ENCODE assay signal across 18 cellular contexts in the genomic region with DNA sequence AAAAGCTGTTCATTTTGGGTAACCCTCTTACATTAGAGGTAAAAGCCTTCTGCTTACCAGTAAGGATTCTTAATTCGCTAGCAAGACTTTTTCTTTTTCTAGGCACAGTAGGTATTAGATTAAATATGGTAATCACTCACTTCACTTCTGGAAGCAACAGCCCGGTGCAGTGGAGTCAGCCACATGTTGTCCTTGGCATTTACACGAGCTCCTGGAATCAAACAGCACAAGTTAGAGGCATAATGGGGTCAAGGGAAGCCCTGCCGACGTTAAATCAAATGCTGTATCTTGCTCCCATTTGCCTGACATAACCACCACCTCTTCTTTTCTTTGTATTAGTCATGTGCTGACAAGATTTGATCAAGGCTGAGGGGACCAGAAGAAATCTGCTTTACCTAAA.
A peak's percentile ranks its signal among the peaks of the same experiment; 100 is the strongest.
DNase-seq lines count a peak whose midpoint lies in the region; ATAC-seq and TF ChIP-seq lines count a peak whose summit lies in the region.
"Had no signal": no experiment of that assay in that cellular context is flagged by ENCODE, and none has a peak within 500 bp of the region (broad histone marks: within the 10 kb centered on the region; RNA-seq: fewer than 3 reads in every experiment).

No MANE protein-coding gene starts in this region.

- no peak for ATAC-seq in central memory CD8-positive, alpha-beta T cell (replicated peaks; ENCODE audit: extremely low read depth, poor library complexity, severe bottlenecking)
- no peak for ATAC-seq in stimulated activated memory B cell treated with anti-CD40 and anti-IgM and Interleukin-4, amounts not matched to agents 10 μg/mL and 1 μg/mL and 100 μg/mL, for 72 hours
- no peak for ATAC-seq in upper lobe of left lung (ENCODE audit: low FRiP score in 2 of 2)
- ATAC-seq: gastroesophageal sphincter had no signal

- no peak overlapping the region for H3K4me3 ChIP-seq in Karpas-422 (ENCODE audit: low read length)
- H3K4me3 ChIP-seq in upper lobe of left lung = no peak overlapping the region
- H3K4me3 ChIP-seq: gastroesophageal sphincter, uterus had no signal

- H3K9me3 Mint-ChIP-seq in activated naive CD4-positive, alpha-beta T cell treated with anti-CD3 and anti-CD28 coated beads for 36 hours = no peaks in the 10 kb centered on the region
- H3K9me3 Mint-ChIP-seq in central memory CD8-positive, alpha-beta T cell = no peaks in the 10 kb centered on the region
- H3K9me3 Mint-ChIP-seq in stimulated activated memory B cell treated with anti-CD40 and anti-IgM and Interleukin-4, amounts not matched to agents 10 μg/mL and 1 μg/mL and 100 μg/mL, for 72 hours = no peaks in the 10 kb centered on the region
- H3K9me3 Mint-ChIP-seq in type B pancreatic cell = no peaks in the 10 kb centered on the region
- H3K9me3 Mint-ChIP-seq: brain had no signal

- H3K4me1 Mint-ChIP-seq in activated naive CD4-positive, alpha-beta T cell treated with anti-CD3 and anti-CD28 coated beads for 36 hours (ENCODE audit: low read depth) = peaks cover 86% of the 10 kb centered on the region
- H3K4me1 Mint-ChIP-seq in central memory CD8-positive, alpha-beta T cell = peaks cover 89% of the 10 kb centered on the region
- H3K4me1 Mint-ChIP-seq in stimulated activated memory B cell treated with anti-CD40 and anti-IgM and Interleukin-4, amounts not matched to agents 10 μg/mL and 1 μg/mL and 100 μg/mL, for 72 hours = peaks cover 91% of the 10 kb centered on the region
- peaks cover under 1% of the 10 kb centered on the region for H3K4me1 Mint-ChIP-seq in type B pancreatic cell (ENCODE audit: unreplicated experiment)

- TF ChIP-seq CTCF in upper lobe of left lung (IDR thresholded peaks at IDR 0.05) (no peak), type B pancreatic cell (conservative IDR thresholded peaks at IDR 0.05) (no peak)

- 0 out of 2 replicates have a peak, but pooled peaks cover 7% of the 10 kb centered on the region for H3K36me3 ChIP-seq in Karpas-422 (ENCODE audit: insufficient read depth, low read length)
- peaks cover 0 to 10% (median 1%) of the 10 kb centered on the region in 4 donors for H3K36me3 ChIP-seq in upper lobe of left lung
- H3K36me3 ChIP-seq: gastroesophageal sphincter, uterus had no signal

- peaks cover 16% of the 10 kb centered on the region for H3K36me3 Mint-ChIP-seq in activated naive CD4-positive, alpha-beta T cell treated with anti-CD3 and anti-CD28 coated beads for 36 hours (ENCODE audit: low read depth)
- H3K36me3 Mint-ChIP-seq in central memory CD8-positive, alpha-beta T cell (ENCODE audit: insufficient read depth) = peaks cover 33% of the 10 kb centered on the region
- H3K36me3 Mint-ChIP-seq in stimulated activated memory B cell treated with anti-CD40 and anti-IgM and Interleukin-4, amounts not matched to agents 10 μg/mL and 1 μg/mL and 100 μg/mL, for 72 hours = peaks cover 42% of the 10 kb centered on the region
- no peaks in the 10 kb centered on the region for H3K36me3 Mint-ChIP-seq in type B pancreatic cell

- H3K27ac ChIP-seq in Karpas-422 (ENCODE audit: low read length) (peak overlapping the region; percentile 80), upper lobe of left lung (no peak overlapping the region)
- H3K27ac ChIP-seq: gastroesophageal sphincter, uterus had no signal

- H3K79me2 ChIP-seq in Karpas-422 (ENCODE audit: low read length) = peaks cover 68% of the 10 kb centered on the region

- no peak overlapping the region for H2AFZ ChIP-seq in Karpas-422 (ENCODE audit: low read length)

- intact Hi-C loops in activated naive CD4-positive, alpha-beta T cell treated with anti-CD3 and anti-CD28 coated beads for 36 hours (cut with micrococcal nuclease) = no loop called here

- H3K4me1 ChIP-seq in Karpas-422 (ENCODE audit: low read length) (peaks cover 95% of the 10 kb centered on the region), upper lobe of left lung (peaks cover 11 to 18% (median 13%) of the 10 kb centered on the region in 4 donors)
- H3K4me1 ChIP-seq: uterus had no signal

- no peak overlapping the region for H3K4me2 ChIP-seq in Karpas-422 (ENCODE audit: low read depth, low read length, poor library complexity, severe bottlenecking)

- TF ChIP-seq EP300 in upper lobe of left lung (IDR thresholded peaks at IDR 0.05) = no peak

- 74 to 78% methylated on average over 5 of the region's 5 CpGs for WGBS in upper lobe of left lung, 2 donors

- no peak for TF ChIP-seq POLR2A in upper lobe of left lung (IDR thresholded peaks at IDR 0.05)

- CTCF ChIA-PET in activated naive CD4-positive, alpha-beta T cell treated with anti-CD3 and anti-CD28 coated beads for 36 hours (lab: Charles Lee) = interaction anchor here (0.6 to 4.0 kb wide), 9 partner anchors 16 to 219 kb away, joined by 3 to 25 read pairs (median 4); no protein-coding TSS in a partner anchor

- no peaks in the 10 kb centered on the region for H4K20me1 ChIP-seq in Karpas-422 (ENCODE audit: insufficient read depth, low read depth, low read length)

- H3K27me3 ChIP-seq in Karpas-422 (ENCODE audit: low read length) (no peaks in the 10 kb centered on the region), upper lobe of left lung (no peaks in the 10 kb centered on the region)
- H3K27me3 ChIP-seq: gastroesophageal sphincter, uterus had no signal

- no peaks in the 10 kb centered on the region for H3K9me2 ChIP-seq in Karpas-422 (replicated peaks; ENCODE audit: insufficient read depth, low read length)

- no peak overlapping the region for H3K4me3 Mint-ChIP-seq in activated naive CD4-positive, alpha-beta T cell treated with anti-CD3 and anti-CD28 coated beads for 36 hours
- H3K4me3 Mint-ChIP-seq in central memory CD8-positive, alpha-beta T cell = peak overlapping the region; percentile 0
- H3K4me3 Mint-ChIP-seq in stimulated activated memory B cell treated with anti-CD40 and anti-IgM and Interleukin-4, amounts not matched to agents 10 μg/mL and 1 μg/mL and 100 μg/mL, for 72 hours = no peak overlapping the region
- H3K4me3 Mint-ChIP-seq in type B pancreatic cell = no peak overlapping the region
- H3K4me3 Mint-ChIP-seq: brain had no signal

- no peaks in the 10 kb centered on the region for H3K9me3 ChIP-seq in Karpas-422 (ENCODE audit: low read length)
- H3K9me3 ChIP-seq in upper lobe of left lung = no peaks in the 10 kb centered on the region
- H3K9me3 ChIP-seq: gastroesophageal sphincter, uterus had no signal

- H3K9ac ChIP-seq in Karpas-422 (ENCODE audit: low read length) = no peak overlapping the region

- DNase-seq in activated naive CD4-positive, alpha-beta T cell treated with anti-CD3 and anti-CD28 coated beads for 36 hours = no peak
- no peak for DNase-seq in activated naive CD4-positive, alpha-beta T cell (lab: John Stamatoyannopoulos, UW)
- no peak for DNase-seq in Karpas-422
- DNase-seq in central memory CD8-positive, alpha-beta T cell (ENCODE audit: low spot score in 2 of 2) = no peak
- DNase-seq in NCI-H2081 (lab: John Stamatoyannopoulos, UW) = no peak
- no peak for DNase-seq in upper lobe of left lung
- no peak for DNase-seq in type B pancreatic cell (ENCODE audit: extremely low spot score, unreplicated experiment)
- DNase-seq: activated CD4-positive, CD25-positive, alpha-beta regulatory T cell; cortex of kidney; MV-4-11; NCI-H1694 treated with DMSO at 0.1 percent for 48 hours; NCI-H226; stimulated activated CD4-positive, alpha-beta T cell treated with anti-CD3 and anti-CD28 coated beads, Interleukin-2, amount 100 ng/mL, for 48 hours; substantia nigra; uterus had no signal

- peak overlapping the region; percentile 73 for H3K27ac Mint-ChIP-seq in activated naive CD4-positive, alpha-beta T cell treated with anti-CD3 and anti-CD28 coated beads for 36 hours
- peak overlapping the region; percentile 71 for H3K27ac Mint-ChIP-seq in central memory CD8-positive, alpha-beta T cell (ENCODE audit: low read depth)
- peak overlapping the region; percentile 99 for H3K27ac Mint-ChIP-seq in stimulated activated memory B cell treated with anti-CD40 and anti-IgM and Interleukin-4, amounts not matched to agents 10 μg/mL and 1 μg/mL and 100 μg/mL, for 72 hours
- no peak overlapping the region for H3K27ac Mint-ChIP-seq in type B pancreatic cell

- no peaks in the 10 kb centered on the region for H3K27me3 Mint-ChIP-seq in activated naive CD4-positive, alpha-beta T cell treated with anti-CD3 and anti-CD28 coated beads for 36 hours (ENCODE audit: low read depth)
- H3K27me3 Mint-ChIP-seq in central memory CD8-positive, alpha-beta T cell = no peaks in the 10 kb centered on the region
- H3K27me3 Mint-ChIP-seq in stimulated activated memory B cell treated with anti-CD40 and anti-IgM and Interleukin-4, amounts not matched to agents 10 μg/mL and 1 μg/mL and 100 μg/mL, for 72 hours = no peaks in the 10 kb centered on the region
- H3K27me3 Mint-ChIP-seq in type B pancreatic cell = no peaks in the 10 kb centered on the region
- H3K27me3 Mint-ChIP-seq: brain had no signal
